ENCODE assay signal across 34 cellular contexts in the genomic region with DNA sequence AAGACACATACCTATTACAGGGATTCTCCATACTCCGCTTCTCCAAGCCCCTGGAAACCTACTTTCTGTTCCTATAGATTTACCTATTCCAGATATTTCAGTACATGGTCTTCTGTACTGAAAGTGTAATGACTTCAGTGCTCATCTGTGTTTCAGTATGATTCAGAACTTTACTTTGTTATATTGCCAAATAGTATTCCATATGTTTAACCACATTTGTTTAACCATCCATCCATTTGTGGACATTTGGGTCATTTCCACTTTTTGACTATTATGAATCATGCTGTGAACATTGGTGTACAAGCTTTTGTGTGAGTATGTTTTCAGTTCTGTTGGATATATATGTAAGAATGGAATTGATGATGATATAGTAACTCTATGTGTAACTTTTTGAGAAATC.
DNase-seq lines count a peak whose midpoint lies in the region; ATAC-seq, FAIRE-seq and TF ChIP-seq lines count a peak whose summit lies in the region.
"Had no signal": no experiment of that assay in that cellular context is flagged by ENCODE, and none has a peak within 500 bp of the region (broad histone marks: within the 10 kb centered on the region; RNA-seq: fewer than 3 reads in every experiment).

No MANE protein-coding gene starts in this region.

- no peak overlapping the region for H4K8ac ChIP-seq in mesenchymal stem cell (ENCODE audit: low read length)

- FAIRE-seq in RCC 7860 (lab: Jason Lieb, UNC): peak; percentile 85

- no peak overlapping the region for H2BK5ac ChIP-seq in mesenchymal stem cell (ENCODE audit: low read depth, low read length, poor library complexity, severe bottlenecking)

- no peak overlapping the region for H3K14ac ChIP-seq in mesenchymal stem cell (ENCODE audit: low read length in 2 of 2)

- H3K27ac ChIP-seq in mesenchymal stem cell (ENCODE audit: low read length, poor library complexity, severe bottlenecking): no peak overlapping the region
- H3K27ac ChIP-seq: C4-2B, cardiac muscle cell, coronary artery, esophagus muscularis mucosa, ovary, SJCRH30, VCaP had no signal

- no peak overlapping the region for H2BK15ac ChIP-seq in mesenchymal stem cell (ENCODE audit: low read depth, poor library complexity, severe bottlenecking)

- DNase-seq in HFF-Myc (ENCODE audit: extremely low read depth, low read depth): peak; percentile 33
- peak; percentile 49 for DNase-seq in RCC 7860 (ENCODE audit: low spot score)
- peak; percentile 79 for DNase-seq in epithelial cell of esophagus (ENCODE audit: low read depth)
- DNase-seq in mesenchymal stem cell: peak; percentile 61
- no peak for DNase-seq in anterior cingulate cortex (lab: John Stamatoyannopoulos, UW)
- DNase-seq in BE2C: no peak
- DNase-seq: activated CD4-positive, alpha-beta T cell treated with anti-CD3 and anti-CD28 coated beads for 36 hours; activated CD8-positive, alpha-beta memory T cell treated with anti-CD3 and anti-CD28 coated beads, Interleukin-2, amount 50 U/mL, for 48 hours; activated CD8-positive, alpha-beta T cell treated with anti-CD3 and anti-CD28 coated beads for 36 hours; activated naive CD4-positive, alpha-beta T cell treated with anti-CD3 and anti-CD28 coated beads, Interleukin-2, amount 10 ng/mL, durations not matched to agents 7 days and 5 days; amniotic stem cell; COR-L47; effector memory CD8-positive, alpha-beta T cell; GF-D8; immature natural killer cell; KBM-7; MG63; NCI-H1417 treated with DMSO at 0.1 percent for 48 hours; NCI-H2081 treated with DMSO at 0.1 percent for 48 hours; NCI-H226; ovary; SJCRH30; stimulated activated CD4-positive, alpha-beta T cell treated with anti-CD3 and anti-CD28 coated beads, Interleukin-15, amount 100 ng/mL, for 24 hours; stimulated activated CD4-positive, alpha-beta T cell treated with anti-CD3 and anti-CD28 coated beads, Interleukin-4, amount 100 ng/mL, for 4 hours; T-helper 9 cell; trophoblast cell had no signal

- no peak overlapping the region for H3K4ac ChIP-seq in mesenchymal stem cell (ENCODE audit: low read depth in 1 of 2, low read length in 2 of 2)

- H4K91ac ChIP-seq in mesenchymal stem cell (ENCODE audit: low read length): no peak overlapping the region

- H2BK120ac ChIP-seq in mesenchymal stem cell (ENCODE audit: low read depth, low read length): no peak overlapping the region

- H3K4me1 ChIP-seq in mesenchymal stem cell (ENCODE audit: control insufficient read depth, insufficient read depth, low read depth, low read length): no peaks in the 10 kb centered on the region
- peaks cover 6% of the 10 kb centered on the region for H3K4me1 ChIP-seq in BE2C
- H3K4me1 ChIP-seq: SJCRH30 had no signal

- H3K36me3 ChIP-seq in mesenchymal stem cell (ENCODE audit: control insufficient read depth in 1 of 2, insufficient read depth in 2 of 2, low read depth in 1 of 2, low read length in 2 of 2) (no peaks in the 10 kb centered on the region), BE2C (no peaks in the 10 kb centered on the region)
- H3K36me3 ChIP-seq: cardiac muscle cell, esophagus muscularis mucosa, MG63, ovary, SJCRH30 had no signal

- no peak for ATAC-seq in esophagus mucosa
- ATAC-seq: activated CD4-positive, alpha-beta T cell treated with anti-CD3 and anti-CD28 coated beads for 36 hours; activated CD8-positive, alpha-beta T cell treated with anti-CD3 and anti-CD28 coated beads for 36 hours; effector memory CD8-positive, alpha-beta T cell; Panc1; stimulated activated effector memory CD8-positive, alpha-beta T cell treated with anti-CD3 and anti-CD28 coated beads, Interleukin-12 subunit alpha, Interleukin-12 subunit beta, amount 100 ng/mL, for 72 hours had no signal

- no peak overlapping the region for H2AK5ac ChIP-seq in mesenchymal stem cell (ENCODE audit: low read length, severe bottlenecking)

- H3K79me1 ChIP-seq in mesenchymal stem cell (replicated peaks; ENCODE audit: low read length, poor library complexity, severe bottlenecking): no peaks in the 10 kb centered on the region

- H3K4me2 ChIP-seq in mesenchymal stem cell (ENCODE audit: low read length, poor library complexity, severe bottlenecking): no peak overlapping the region

- H3K9me3 ChIP-seq in mesenchymal stem cell (ENCODE audit: control insufficient read depth, low read length): peaks cover 10% of the 10 kb centered on the region
- H3K9me3 ChIP-seq in BE2C: no peaks in the 10 kb centered on the region; the same call in 1 of the 2 replicates
- H3K9me3 ChIP-seq: ovary, SJCRH30 had no signal

- no peak for TF ChIP-seq CTCF in HFF-Myc (IDR thresholded peaks at IDR 0.05; ENCODE audit: low read depth, low read length, missing control alignments)
- TF ChIP-seq CTCF in epithelial cell of esophagus (IDR thresholded peaks at IDR 0.05; ENCODE audit: insufficient read depth, low read depth, low read length, missing control alignments): no peak
- no peak for TF ChIP-seq CTCF in BE2C (IDR thresholded peaks at IDR 0.05; ENCODE audit: low read depth, low read length)

- H2BK12ac ChIP-seq in mesenchymal stem cell (ENCODE audit: low read length in 2 of 2): no peak overlapping the region

- no peak overlapping the region for H3K23ac ChIP-seq in mesenchymal stem cell (ENCODE audit: low read length in 2 of 2)

- H3K9ac ChIP-seq in mesenchymal stem cell (ENCODE audit: low read length): no peak overlapping the region

- no peak overlapping the region for H3K18ac ChIP-seq in mesenchymal stem cell (ENCODE audit: low read depth in 1 of 2, low read length in 2 of 2)

- H3K4me3 ChIP-seq in HFF-Myc (replicated peaks; ENCODE audit: low read depth, low read length) (no peak overlapping the region), epithelial cell of esophagus (ENCODE audit: low read length) (no peak overlapping the region), mesenchymal stem cell (ENCODE audit: insufficient read depth in 1 of 2, low read depth in 1 of 2, low read length in 2 of 2) (no peak overlapping the region), BE2C (ENCODE audit: low read depth, low read length) (no peak overlapping the region)
- H3K4me3 ChIP-seq: cardiac muscle cell, coronary artery, esophagus muscularis mucosa, MG63, ovary, SJCRH30 had no signal

- H3K27me3 ChIP-seq in mesenchymal stem cell (ENCODE audit: control insufficient read depth in 1 of 2, insufficient read depth in 1 of 2, low read length in 2 of 2): peaks cover 8 to 41% of the 10 kb centered on the region in 2 experiments
- H3K27me3 ChIP-seq in BE2C: no peaks in the 10 kb centered on the region
- H3K27me3 ChIP-seq: cardiac muscle cell, MG63, ovary, SJCRH30 had no signal

- no peak overlapping the region for H2AFZ ChIP-seq in mesenchymal stem cell (ENCODE audit: low read depth, low read length)

- WGBS in mesenchymal stem cell: no CpG with 5 or more reads among the region's 1 CpG

Comparison
In these comparisons a context has a peak if more than half of its experiments do, and no peak if none do; other contexts are left out.
1. DNase-seq: peak in HFF-Myc (single experiment), RCC 7860 (single experiment), epithelial cell of esophagus (single experiment) and mesenchymal stem cell (single experiment); none in anterior cingulate cortex (0 of 58) and BE2C (single experiment).